Comparison of ENCODE assay signal across 9 cellular contexts in the genomic region with DNA sequence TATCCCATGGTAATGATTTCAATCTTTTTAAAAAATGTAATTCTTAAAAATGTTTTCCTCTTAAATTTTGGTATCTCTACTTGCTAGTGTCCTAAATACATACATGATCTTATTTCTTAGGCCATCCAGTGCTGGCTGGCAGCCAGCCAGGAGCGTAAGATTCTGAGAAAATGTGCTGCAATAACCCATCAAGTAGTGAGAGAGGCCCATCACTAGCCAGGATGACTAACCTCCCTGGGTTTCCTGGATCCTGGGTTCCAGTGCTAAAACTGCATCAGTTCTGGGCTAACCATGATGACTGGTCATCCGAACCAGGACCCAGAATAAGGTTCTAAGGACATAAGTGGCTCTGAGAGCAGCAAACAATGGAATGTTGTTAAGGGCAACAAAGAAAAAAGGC. TPM values are rescaled to one million over a fixed set of nuclear protein-coding genes. Genes with fewer than 3 reads are reported as not detected.
DNase-seq lines count a peak whose midpoint lies in the region; ATAC-seq, FAIRE-seq and TF ChIP-seq lines count a peak whose summit lies in the region.
"Had no signal": no experiment of that assay in that cellular context is flagged by ENCODE, and none has a peak within 500 bp of the region (broad histone marks: within the 10 kb centered on the region; RNA-seq: fewer than 3 reads in every experiment).

No MANE protein-coding gene starts in this region.

- no peaks in the 10 kb centered on the region for H3K9me2 ChIP-seq in GM23248 (ENCODE audit: insufficient read depth)

- DNase-seq in GM23248 = peak; percentile 90
- peak; percentile 61 for DNase-seq in astrocyte (ENCODE audit: low read depth)
- peak in 1 of 2 donors; percentile 51 for DNase-seq in left lung
- DNase-seq in SK-N-DZ (ENCODE audit: low spot score) = no peak
- DNase-seq in endodermal cell = no peak
- DNase-seq in GDM1 (lab: John Stamatoyannopoulos, UW) = no peak

- H3K27me3 Mint-ChIP-seq in astrocyte (ENCODE audit: low read depth, unreplicated experiment) (no peaks in the 10 kb centered on the region), endodermal cell (ENCODE audit: insufficient read depth) (no peaks in the 10 kb centered on the region)

- H3K27ac Mint-ChIP-seq in astrocyte (ENCODE audit: unreplicated experiment) (peak overlapping the region; percentile 91), endodermal cell (no peak overlapping the region)

- FAIRE-seq in astrocyte (lab: Jason Lieb, UNC) = no peak

- peaks cover 49% of the 10 kb centered on the region for H3F3A ChIP-seq in GM23248 (ENCODE audit: insufficient read depth)

- H3K9me3 Mint-ChIP-seq in astrocyte (ENCODE audit: unreplicated experiment) (no peaks in the 10 kb centered on the region), endodermal cell (no peaks in the 10 kb centered on the region)

- H3K4me3 ChIP-seq in ACC112 (ENCODE audit: low read depth, low read length) (no peak overlapping the region), GM23248 (no peak overlapping the region), astrocyte (ENCODE audit: insufficient read depth, low read depth, low read length) (no peak overlapping the region), left lung (no peak overlapping the region), endodermal cell (ENCODE audit: low read length) (no peak overlapping the region)
- H3K4me3 ChIP-seq: suprapubic skin had no signal

- in situ Hi-C loops in GM23248 (cut with MboI) = no loop called here

- no peak overlapping the region for H3K4me3 Mint-ChIP-seq in astrocyte (ENCODE audit: unreplicated experiment)
- no peak overlapping the region for H3K4me3 Mint-ChIP-seq in endodermal cell

- 7 to 13% methylated on average over 2 of the region's 2 CpGs for whole genome bisulfite sequencing in GM23248 (ENCODE audit: low coverage in 1 of 2, low lambda C conversion rate in 2 of 2, missing lambda C conversion rate in 2 of 2), 2 experiments
- WGBS in endodermal cell (ENCODE audit: insufficient coverage in 1 of 2, insufficient read length in 1 of 2), 2 experiments = 94 to 100% methylated on average over 2 of the region's 2 CpGs

- H3K9me3 ChIP-seq in GM23248 (ENCODE audit: low read depth) (no peaks in the 10 kb centered on the region), astrocyte (ENCODE audit: insufficient read depth, low read depth, low read length) (no peaks in the 10 kb centered on the region), left lung (no peaks in the 10 kb centered on the region), endodermal cell (ENCODE audit: control insufficient read depth, low read length) (no peaks in the 10 kb centered on the region)
- H3K9me3 ChIP-seq: suprapubic skin had no signal

- H3K36me3 Mint-ChIP-seq in astrocyte (ENCODE audit: low read depth, unreplicated experiment) (peaks cover 8% of the 10 kb centered on the region), endodermal cell (ENCODE audit: low read depth) (peaks cover 11% of the 10 kb centered on the region)

- peak; percentile 21 for ATAC-seq in left lung
- ATAC-seq in activated CD4-positive, CD25-positive, alpha-beta regulatory T cell treated with anti-CD3 and anti-CD28 coated beads, Interleukin-2, amount 50 U/mL, for 24 hours = no peak

- H3K79me2 ChIP-seq in ACC112 (ENCODE audit: control insufficient read depth, insufficient read depth, low read length, unreplicated experiment) = no peaks in the 10 kb centered on the region
- no peaks in the 10 kb centered on the region for H3K79me2 ChIP-seq in GM23248 (ENCODE audit: insufficient read depth)
- H3K79me2 ChIP-seq in astrocyte (ENCODE audit: insufficient read depth, low read length) = no peaks in the 10 kb centered on the region

- H3K36me3 ChIP-seq in ACC112 (ENCODE audit: insufficient read depth, low read length) = no peaks in the 10 kb centered on the region
- H3K36me3 ChIP-seq in GM23248 (ENCODE audit: low read depth) = no peaks in the 10 kb centered on the region
- H3K36me3 ChIP-seq in astrocyte (ENCODE audit: insufficient read depth, low read length) = no peaks in the 10 kb centered on the region
- no peaks in the 10 kb centered on the region for H3K36me3 ChIP-seq in left lung
- H3K36me3 ChIP-seq in endodermal cell (ENCODE audit: control insufficient read depth, insufficient read depth, low read length) = no peaks in the 10 kb centered on the region

- H3K27me3 ChIP-seq in ACC112 (ENCODE audit: insufficient read depth, low read length) (no peaks in the 10 kb centered on the region), GM23248 (replicated peaks; ENCODE audit: insufficient read depth) (no peaks in the 10 kb centered on the region), astrocyte (ENCODE audit: insufficient read depth, low read length) (no peaks in the 10 kb centered on the region), left lung (no peaks in the 10 kb centered on the region), endodermal cell (ENCODE audit: control insufficient read depth, insufficient read depth, low read length, poor library complexity, severe bottlenecking) (no peaks in the 10 kb centered on the region)
- H3K27me3 ChIP-seq: suprapubic skin had no signal

- H3K4me1 Mint-ChIP-seq in astrocyte (ENCODE audit: low read depth, unreplicated experiment) (peaks cover 28% of the 10 kb centered on the region), endodermal cell (peaks cover 5% of the 10 kb centered on the region)

- H2AFZ ChIP-seq in ACC112 (ENCODE audit: low read length, unreplicated experiment) = no peak overlapping the region
- no peak overlapping the region for H2AFZ ChIP-seq in GM23248
- H2AFZ ChIP-seq in astrocyte (ENCODE audit: low read depth, low read length) = no peak overlapping the region

- H3K4me2 ChIP-seq in GM23248 (ENCODE audit: unreplicated experiment) (peak overlapping the region; percentile 11), astrocyte (ENCODE audit: low read length) (no peak overlapping the region)

- intact Hi-C loops in left lung (cut with DNase I) = no loop called here

- TF ChIP-seq CTCF in astrocyte (IDR thresholded peaks at IDR 0.05; ENCODE audit: insufficient read depth, low read depth, low read length) = no peak
- TF ChIP-seq CTCF in left lung (IDR thresholded peaks at IDR 0.05) = no peak
- no peak for TF ChIP-seq CTCF in endodermal cell (conservative IDR thresholded peaks at IDR 0.05)

- H3K4me1 ChIP-seq in ACC112 (ENCODE audit: control insufficient read depth, insufficient read depth, low read length, unreplicated experiment) (peaks cover 34% of the 10 kb centered on the region), GM23248 (ENCODE audit: insufficient read depth) (peaks cover 44% of the 10 kb centered on the region), astrocyte (ENCODE audit: insufficient read depth, low read length) (peaks cover 24% of the 10 kb centered on the region), left lung (peaks cover 0 to 56% of the 10 kb centered on the region in 2 donors), endodermal cell (ENCODE audit: control insufficient read depth, insufficient read depth, low read length) (no peaks in the 10 kb centered on the region)

- H3K9ac ChIP-seq in GM23248 (peak overlapping the region; percentile 44), astrocyte (ENCODE audit: low read length) (no peak overlapping the region), endodermal cell (ENCODE audit: extremely low read depth, low read length, poor library complexity, severe bottlenecking) (no peak overlapping the region)

- H4K20me1 ChIP-seq in GM23248 (ENCODE audit: insufficient read depth) (no peaks in the 10 kb centered on the region), astrocyte (ENCODE audit: insufficient read depth, low read length) (no peaks in the 10 kb centered on the region)

- H3K27ac ChIP-seq in ACC112 (ENCODE audit: low read depth, low read length) = peak overlapping the region; percentile 80
- H3K27ac ChIP-seq in GM23248 = peak overlapping the region; percentile 87
- no peak overlapping the region for H3K27ac ChIP-seq in astrocyte (ENCODE audit: low read depth, low read length)
- H3K27ac ChIP-seq in left lung = peak overlapping the region; percentile 35 to 89
- H3K27ac ChIP-seq in endodermal cell (ENCODE audit: low read depth, low read length) = no peak overlapping the region
- H3K27ac ChIP-seq: suprapubic skin had no signal

RNA-seq across cellular contexts. Expression of a gene that starts 15.7 kb away (rescaled TPM):
- 0.11 TPM in 1 of 2 replicates, not detected in the other for total RNA-seq in GM23248 (2014; rRNA removed; shearing (Covaris generic))
- 0.22 TPM in 1 of 2 replicates, not detected in the other for polyA plus RNA-seq in GM23248 (2016; fragmentation: Nextera tagmentation; extraction: Ambion mirVana)
- total RNA-seq in astrocyte = 0.65 and 2.0 TPM in 2 replicates
- total RNA-seq in left lung = 1 to 10 TPM; 1.0 to 2.7 TPM
- 0.23 and 0.51 TPM in 2 replicates for polyA plus RNA-seq in SK-N-DZ (2014; cell fraction: cytosol; rRNA removed)
- polyA plus RNA-seq in SK-N-DZ (2014; cell fraction: nucleus; rRNA removed) = 3.2 and 8.2 TPM in 2 replicates
- total RNA-seq in endodermal cell = 1 to 10 TPM; 1.9 to 3.5 TPM
- polyA plus RNA-seq in endodermal cell (2013, experiment 1 of 2) = 0.61 TPM
- 1.1 TPM for polyA plus RNA-seq in endodermal cell (2013, experiment 2 of 2)

RNA-seq across cellular contexts. Expression of a gene that starts 42.0 kb away (rescaled TPM):
- 2.4 TPM in 1 of 2 replicates, not detected in the other for total RNA-seq in GM23248 (2014; rRNA removed; shearing (Covaris generic))
- 2.0 and 2.8 TPM in 2 replicates for polyA plus RNA-seq in GM23248 (2016; fragmentation: Nextera tagmentation; extraction: Ambion mirVana)
- total RNA-seq in astrocyte = 57.9 and 83.0 TPM in 2 replicates
- total RNA-seq in left lung = 100 to 1,000 TPM in 1 of 2 donors, 10 to 100 TPM in 1; 70.0 to 142 TPM
- 25.3 and 28.3 TPM in 2 replicates for polyA plus RNA-seq in SK-N-DZ (2014; cell fraction: cytosol; rRNA removed)
- 13.8 and 27.2 TPM in 2 replicates for polyA plus RNA-seq in SK-N-DZ (2014; cell fraction: nucleus; rRNA removed)
- 100 to 1,000 TPM; 140 to 202 TPM for total RNA-seq in endodermal cell
- polyA plus RNA-seq in endodermal cell (2013, experiment 1 of 2) = 109 TPM
- polyA plus RNA-seq in endodermal cell (2013, experiment 2 of 2) = 103 TPM

Comparison
In these comparisons a context has a peak if more than half of its experiments do, and no peak if none do; other contexts are left out.
1. H3K27ac ChIP-seq: peak in ACC112 (single experiment), GM23248 (single experiment) and left lung (2 of 2); none in astrocyte (single experiment) and endodermal cell (single experiment).
2. DNase-seq: peak in GM23248 (single experiment) and astrocyte (single experiment); none in SK-N-DZ (single experiment), endodermal cell (single experiment) and GDM1 (single experiment).
3. RNA of a gene that starts 42.0 kb away (total RNA-seq): 140 to 202 TPM in endodermal cell, 70.0 to 142 TPM in left lung and 57.9 to 83.0 TPM in astrocyte; 2.4 TPM in GM23248; every median in the first group is over 10 times any median in the second.